8 cellular contexts compared by ENCODE assay signal in genomic region chr19:50025022-50025793, GRCh38. TPM values are rescaled to one million over a fixed set of nuclear protein-coding genes. Genes with fewer than 3 reads are reported as not detected.
A peak's percentile ranks its signal among the peaks of the same experiment; 100 is the strongest.
DNase-seq lines count a peak whose midpoint lies in the region; ATAC-seq and TF ChIP-seq lines count a peak whose summit lies in the region.

VRK3 (minus strand) TSS chr19:50025372; CDS start chr19:50016162, 9,210 bp downstream.

- TSS peak; percentile 85 for BruUV-seq in PC-9 (replicated peaks; lab: Mats Ljungman, UMichigan)

- peaks cover 22% of the 10 kb centered on the region for H4K20me1 ChIP-seq in PC-9 (ENCODE audit: insufficient read depth)

- peak within 1 kb of the TSS; percentile 86 for H2AFZ ChIP-seq in PC-9

- H3K27me3 ChIP-seq in PC-9 (ENCODE audit: insufficient read depth, low read depth), result no peaks in the 10 kb centered on the region

- DNase-seq in DMS53 (lab: John Stamatoyannopoulos, UW), result peak; percentile 99
- peak; percentile 100 for DNase-seq in Jurkat, Clone E6-1 (ENCODE audit: low read depth, low spot score)
- DNase-seq in PC-9, result peak; percentile 99
- peak; percentile 97 for DNase-seq in activated T-cell treated with anti-CD3 and anti-CD28 coated beads, Interleukin-2, amount 50 U/mL, for 1 hour
- peak; percentile 99 for DNase-seq in epithelial cell of prostate (ENCODE audit: low read depth, low spot score)
- peak; percentile 98 to 99 (median 99) for DNase-seq in mucosa of descending colon
- DNase-seq in stimulated activated CD8-positive, alpha-beta memory T cell treated with anti-CD3 and anti-CD28 coated beads, Interleukin-4, amount 100 ng/mL, for 24 hours (ENCODE audit: low read depth), result peak; percentile 96

- no peaks in the 10 kb centered on the region; the same call in 1 of the 2 replicates for H3F3A ChIP-seq in PC-9 (ENCODE audit: insufficient read depth, low read depth)

- POLR2A ChIA-PET in PC-9 (lab: Charles Lee; ENCODE audit: unreplicated experiment), result interaction anchor here (0.6 kb wide), 1 partner anchor 1575 kb away, joined by 6 read pairs; no protein-coding TSS in a partner anchor

- H3K4me2 ChIP-seq in PC-9, result peak within 1 kb of the TSS; percentile 89

- H3K36me3 ChIP-seq in PC-9 (ENCODE audit: low read depth) (peaks cover 4% of the 10 kb centered on the region; the same call in 1 of the 2 replicates), mucosa of descending colon (ENCODE audit: low read depth) (peaks cover 6% of the 10 kb centered on the region)

- peaks cover 83% of the 10 kb centered on the region for H3K79me2 ChIP-seq in PC-9 (ENCODE audit: low read depth)

- no peak; the same call in 1 of the 2 replicates for TF ChIP-seq CTCF in PC-9 (conservative IDR thresholded peaks at IDR 0.05)
- TF ChIP-seq CTCF in mucosa of descending colon (IDR thresholded peaks at IDR 0.05), result no peak

- H3K4me1 ChIP-seq in PC-9 (replicated peaks; ENCODE audit: insufficient read depth) (peaks cover 27% of the 10 kb centered on the region), mucosa of descending colon (ENCODE audit: low read depth) (peaks cover 23% of the 10 kb centered on the region)

- H3K9me3 ChIP-seq in PC-9 (ENCODE audit: insufficient read depth, low read depth) (no peaks in the 10 kb centered on the region), mucosa of descending colon (no peaks in the 10 kb centered on the region)

- H3K27ac ChIP-seq in PC-9, result peak within 1 kb of the TSS; percentile 27
- peak within 1 kb of the TSS; percentile 83 for H3K27ac ChIP-seq in epithelial cell of prostate

- no peaks in the 10 kb centered on the region for H3K9me2 ChIP-seq in PC-9 (ENCODE audit: insufficient read depth)

- ATAC-seq in GM21619 (IDR thresholded peaks at IDR 0.05; ENCODE audit: unreplicated experiment) (peak; percentile 73), mucosa of descending colon (peak; percentile 93)

- CTCF ChIA-PET in PC-9 (lab: Charles Lee), result interaction anchor here (0.6 kb wide), 1 partner anchor 347 kb away, joined by 4 read pairs; no protein-coding TSS in a partner anchor

- H3K4me3 ChIP-seq in Jurkat, Clone E6-1 (ENCODE audit: low read length), result peak within 1 kb of the TSS; percentile 94
- peak within 1 kb of the TSS; percentile 64 for H3K4me3 ChIP-seq in PC-9
- peak within 1 kb of the TSS; percentile 89 for H3K4me3 ChIP-seq in mucosa of descending colon

- intact Hi-C loops in PC-9 (cut with micrococcal nuclease; ENCODE audit: unreplicated experiment), result loop anchor here (1.0 to 5.0 kb wide), 2 partner anchors 21 to 148 kb away; partner anchors contain the start of genes AKT1S1 and TBC1D17
- intact Hi-C loops in mucosa of descending colon (cut with DNase I, micrococcal nuclease), result no loop called here

RNA-seq across cellular contexts. Expression of gene VRK3, which starts in this region (rescaled TPM):
- 74.9 TPM for polyA plus RNA-seq in Jurkat, Clone E6-1 (2012; ENCODE audit: insufficient read depth, insufficient read length)
- 53.3 and 62.5 TPM in 2 replicates for total RNA-seq in PC-9 (2021)
- 10 to 100 TPM; 53.8 to 72.9 (median 62.7) TPM for total RNA-seq in mucosa of descending colon

Comparison
In these comparisons a context has a peak if more than half of its experiments do, and no peak if none do; other contexts are left out.
1. Peak in every context shown above with its lines: DNase-seq, ATAC-seq, H3K4me3 ChIP-seq and H3K27ac ChIP-seq.